Comparison of ENCODE assay signal across 8 cellular contexts in genomic region chr17:29622337-29623282, GRCh38. TPM values are rescaled to one million over a fixed set of nuclear protein-coding genes. Genes with fewer than 3 reads are reported as not detected.
DNase-seq lines count a peak whose midpoint lies in the region; ATAC-seq and TF ChIP-seq lines count a peak whose summit lies in the region.

Gene CORO6 (minus strand): TSS chr17:29622912. CDS start chr17:29621421, 1,491 bp downstream.

- H3K27ac Mint-ChIP-seq in Calu3 (ENCODE audit: unreplicated experiment) (no peak within 1 kb of the TSS), GM23338 (peak within 1 kb of the TSS; percentile 59; the same call in 1 of the 2 replicates)

- H3K79me2 ChIP-seq in GM23338 (replicated peaks; ENCODE audit: insufficient read depth) = no peaks in the 10 kb centered on the region

- H3K9me3 Mint-ChIP-seq in Calu3 (ENCODE audit: low read depth, unreplicated experiment) (no peaks in the 10 kb centered on the region), GM23338 (no peaks in the 10 kb centered on the region; the same call in 2 of the 3 replicates)

- peaks cover 22% of the 10 kb centered on the region for H3K4me1 ChIP-seq in GM23338 (ENCODE audit: insufficient read depth)
- peaks cover 25% of the 10 kb centered on the region for H3K4me1 ChIP-seq in mucosa of stomach (ENCODE audit: control insufficient read depth, insufficient read depth, low read length)

- peak; percentile 54 for DNase-seq in Calu3
- peak; percentile 85 for DNase-seq in GM23338 (ENCODE audit: low spot score)
- peak; percentile 36 for DNase-seq in NCI-H526 treated with DMSO at 0.1 percent for 48 hours (lab: John Stamatoyannopoulos, UW)
- DNase-seq in activated T-cell treated with anti-CD3 and anti-CD28 coated beads for 48 hours (ENCODE audit: low read depth) = peak; percentile 73
- DNase-seq in substantia nigra (lab: John Stamatoyannopoulos, UW) = peak in 31 of 49 donors; percentile 14 to 79 (median 51)
- no peak for DNase-seq in NCI-H2107 treated with DMSO at 0.1 percent for 48 hours (lab: John Stamatoyannopoulos, UW; ENCODE audit: unreplicated experiment)

- H3K4me1 Mint-ChIP-seq in Calu3 (ENCODE audit: low read depth, unreplicated experiment) (no peaks in the 10 kb centered on the region), GM23338 (peaks cover 33% of the 10 kb centered on the region)

- H3K4me3 Mint-ChIP-seq in Calu3 (ENCODE audit: low read depth, unreplicated experiment) (peak within 1 kb of the TSS; percentile 69), GM23338 (peak within 1 kb of the TSS; percentile 72)

- H3K4me2 ChIP-seq in GM23338 = peak within 1 kb of the TSS; percentile 93

- TF ChIP-seq CTCF in Calu3 (IDR thresholded peaks at IDR 0.05; ENCODE audit: unreplicated experiment) = no peak
- TF ChIP-seq CTCF in GM23338 (conservative IDR thresholded peaks at IDR 0.05; ENCODE audit: low read depth in 2 of 2) = no peak

- H3K36me3 ChIP-seq in GM23338 (ENCODE audit: insufficient read depth) (no peaks in the 10 kb centered on the region), mucosa of stomach (ENCODE audit: control insufficient read depth, insufficient read depth, low read length) (no peaks in the 10 kb centered on the region)

- BruUV-seq in Calu3 (replicated peaks; lab: Mats Ljungman, UMichigan) = no TSS peak

- intact Hi-C loops in Calu3 (cut with micrococcal nuclease; ENCODE audit: unreplicated experiment) = no loop called here

- H3K4me3 ChIP-seq in GM23338 (peak within 1 kb of the TSS; percentile 89), mucosa of stomach (ENCODE audit: low read length) (peak within 1 kb of the TSS; percentile 16)

- H3K27me3 Mint-ChIP-seq in Calu3 (ENCODE audit: unreplicated experiment) (peaks cover 13% of the 10 kb centered on the region), GM23338 (ENCODE audit: insufficient read depth, low read depth, poor library complexity) (peaks cover 37% of the 10 kb centered on the region)

- ATAC-seq in GM23338 (peak; percentile 46), esophagus mucosa (peak; percentile 22)

- H3K9ac ChIP-seq in mucosa of stomach (ENCODE audit: low read length) = peak within 1 kb of the TSS; percentile 40

- peak within 1 kb of the TSS; percentile 97 for H2AFZ ChIP-seq in GM23338

- H3K36me3 Mint-ChIP-seq in Calu3 (ENCODE audit: insufficient read depth, unreplicated experiment) (peaks cover 9% of the 10 kb centered on the region), GM23338 (ENCODE audit: low read depth) (no peaks in the 10 kb centered on the region; the same call in 2 of the 3 replicates)

- H3K27ac ChIP-seq in GM23338 (ENCODE audit: low read depth) (peak within 1 kb of the TSS; percentile 78), substantia nigra (ENCODE audit: low read depth, low read length, poor library complexity, severe bottlenecking) (peak within 1 kb of the TSS; percentile 27)

- no peaks in the 10 kb centered on the region; the same call in 1 of the 2 replicates for H4K20me1 ChIP-seq in GM23338 (replicated peaks; ENCODE audit: insufficient read depth)

- CTCF ChIA-PET in Calu3 (lab: Charles Lee) = no interaction called here

- 0 out of 2 replicates have a peak, but pooled peaks cover 4% of the 10 kb centered on the region for H3K9me2 ChIP-seq in GM23338 (ENCODE audit: insufficient read depth)

- no peaks in the 10 kb centered on the region for H3K9me3 ChIP-seq in mucosa of stomach (ENCODE audit: control insufficient read depth, low read length)

- no peaks in the 10 kb centered on the region; the same call in 1 of the 2 replicates for H3F3A ChIP-seq in GM23338 (replicated peaks; ENCODE audit: low read depth)

- peaks cover 60% of the 10 kb centered on the region for H3K27me3 ChIP-seq in GM23338 (ENCODE audit: insufficient read depth)
- H3K27me3 ChIP-seq in mucosa of stomach (ENCODE audit: control insufficient read depth, insufficient read depth, low read length) = peaks cover 47% of the 10 kb centered on the region

TF ChIP-seq in GM23338, 12 proteins besides CTCF, POLR2A, EP300 and RAD21:
- TF ChIP-seq ZNF331 (CRISPR knock-in tag; IDR thresholded peaks at IDR 0.05; ENCODE audit: low read depth) (no peak), POLR2AphosphoS5 (IDR thresholded peaks at IDR 0.05; ENCODE audit: low read depth) (peak; percentile 90)

RNA-seq across cellular contexts. Expression of gene CORO6, which starts in this region (rescaled TPM):
- total RNA-seq in Calu3 (2022) (0.47 and 0.49 TPM in 2 replicates), esophagus mucosa (1.4 TPM)
- 5.0 and 5.2 TPM in 2 replicates for total RNA-seq in GM23338 (2014; rRNA removed; shearing (Covaris generic))
- 2.5 and 2.6 TPM in 2 replicates for polyA plus RNA-seq in GM23338 (2016; fragmentation: Nextera tagmentation; extraction: Ambion mirVana)

Comparison
In these comparisons a context has a peak if more than half of its experiments do, and no peak if none do; other contexts are left out.
1. Peak in DNase-seq in Calu3; RNA of the gene not detected or under 1 TPM.